9 cellular contexts compared by ENCODE assay signal in genomic region chr4:167100120-167100519, GRCh38.
DNase-seq lines count a peak whose midpoint lies in the region; ATAC-seq and TF ChIP-seq lines count a peak whose summit lies in the region.
"Had no signal": no experiment of that assay in that cellular context is flagged by ENCODE, and none has a peak within 500 bp of the region (broad histone marks: within the 10 kb centered on the region; RNA-seq: fewer than 3 reads in every experiment).

No MANE protein-coding gene starts in this region.

- TF ChIP-seq CTCF in stomach (IDR thresholded peaks at IDR 0.05): no peak

- H3K9me3 ChIP-seq in stomach: no peaks in the 10 kb centered on the region

- ATAC-seq in GM18505 (IDR thresholded peaks at IDR 0.05; ENCODE audit: unreplicated experiment) (peak; percentile 72), HG03558 (IDR thresholded peaks at IDR 0.05; ENCODE audit: extremely low read depth, unreplicated experiment) (peak; percentile 69), GM21381 (IDR thresholded peaks at IDR 0.05; ENCODE audit: unreplicated experiment) (no peak)

- intact Hi-C loops in stomach (cut with DNase I; ENCODE audit: low total_unique reads): no loop called here

- WGBS in stomach, 5 donors: 10 to 26% (median 16%) methylated on average over 1 of the region's 1 CpG

- peak; percentile 4 for DNase-seq in amniotic epithelial cell (ENCODE audit: low read depth)
- peak; percentile 74 for DNase-seq in kidney tubule cell (ENCODE audit: low spot score)
- no peak for DNase-seq in NCI-H82 treated with DMSO at 0.1 percent for 48 hours (lab: John Stamatoyannopoulos, UW; ENCODE audit: unreplicated experiment)
- no peak for DNase-seq in stimulated activated CD4-positive, alpha-beta T cell treated with anti-CD3 and anti-CD28 coated beads, Interleukin-2, amount 100 ng/mL, for 48 hours
- DNase-seq in stomach: no peak
- DNase-seq: activated CD4-positive, alpha-beta memory T cell treated with anti-CD3 and anti-CD28 coated beads for 36 hours had no signal

- no peak for TF ChIP-seq EP300 in stomach (IDR thresholded peaks at IDR 0.05)

- H3K27ac ChIP-seq in stomach: no peak overlapping the region

- H3K27me3 ChIP-seq in stomach: no peaks in the 10 kb centered on the region

- H3K4me3 ChIP-seq in stomach: no peak overlapping the region

- no peaks in the 10 kb centered on the region for H3K4me1 ChIP-seq in stomach

- no peaks in the 10 kb centered on the region for H3K36me3 ChIP-seq in stomach

- TF ChIP-seq POLR2A in GM18505 (IDR thresholded peaks at IDR 0.05; ENCODE audit: borderline replicate concordance, extremely low read depth, insufficient read depth, insufficient read length): no peak
- no peak for TF ChIP-seq POLR2A in stomach (IDR thresholded peaks at IDR 0.05)

Comparison
In these comparisons a context has a peak if more than half of its experiments do, and no peak if none do; other contexts are left out.
1. DNase-seq: peak in amniotic epithelial cell (single experiment) and kidney tubule cell (single experiment); none in NCI-H82 treated with DMSO at 0.1 percent for 48 hours (single experiment), stimulated activated CD4-positive, alpha-beta T cell treated with anti-CD3 and anti-CD28 coated beads, Interleukin-2, amount 100 ng/mL, for 48 hours (0 of 2) and stomach (single experiment).